In genomic region chr6:115221185-115221584, GRCh38 we compare ENCODE assay signal across 31 cellular contexts.
"Had no signal": no experiment of that assay in that cellular context is flagged by ENCODE, and none has a peak within 500 bp of the region (broad histone marks: within the 10 kb centered on the region; RNA-seq: fewer than 3 reads in every experiment).

No MANE protein-coding gene starts in this region.

- H3K36me3 ChIP-seq: colonic mucosa, esophagus squamous epithelium, heart right ventricle, neutrophil, right atrium auricular region, stomach, thyroid gland, vagina had no signal

- ATAC-seq: heart right ventricle; left lobe of liver; naive thymus-derived CD4-positive, alpha-beta T cell; sciatic nerve; stimulated activated effector memory CD8-positive, alpha-beta T cell treated with anti-CD3 and anti-CD28 coated beads, Interleukin-12 subunit alpha, Interleukin-12 subunit beta, amount 100 ng/mL, for 72 hours had no signal

- H3K4me3 ChIP-seq: colonic mucosa, esophagus squamous epithelium, heart right ventricle, lung, right atrium auricular region, smooth muscle cell, stomach, thyroid gland, vagina had no signal

- H2AFZ ChIP-seq: parathyroid adenoma had no signal

- H3K4me3 Mint-ChIP-seq: dendritic cell treated with granulocyte-macrophage colony-stimulating factor and Interleukin-4, amounts not matched to agents 40 ng/mL and 50 ng/mL, for 4 days; memory B cell; mesothelial cell of epicardium; naive thymus-derived CD4-positive, alpha-beta T cell; nephron; stimulated activated effector memory CD8-positive, alpha-beta T cell treated with anti-CD3 and anti-CD28 coated beads, Interleukin-12 subunit alpha, Interleukin-12 subunit beta, amount 100 ng/mL, for 72 hours had no signal

- DNase-seq: colonic mucosa; effector memory CD4-positive, alpha-beta T cell; erythroblast; esophagus squamous epithelium; foreskin melanocyte; glutamatergic neuron; heart right ventricle; hippocampal formation; kidney; naive thymus-derived CD4-positive, alpha-beta T cell; stimulated activated CD4-positive, alpha-beta T cell treated with anti-CD3 and anti-CD28 coated beads, Interleukin-12 subunit alpha, Interleukin-12 subunit beta, amount 100 ng/mL, for 4 hours; stimulated activated CD4-positive, alpha-beta T cell treated with anti-CD3 and anti-CD28 coated beads, Interleukin-1b, Interleukin-23, amount 100 ng/mL, for 48 hours; stimulated activated CD4-positive, alpha-beta T cell treated with anti-CD3 and anti-CD28 coated beads, Interleukin-4, amount 100 ng/mL, for 24 hours; stimulated activated naive CD4-positive, alpha-beta T cell treated with Interleukin-2 at 50 U/mL for 16 hours; stomach; thyroid gland; trophoblast cell had no signal

- H3K27ac Mint-ChIP-seq: dendritic cell treated with granulocyte-macrophage colony-stimulating factor and Interleukin-4, amounts not matched to agents 40 ng/mL and 50 ng/mL, for 4 days; memory B cell; mesothelial cell of epicardium; naive thymus-derived CD4-positive, alpha-beta T cell; nephron; progenitor cell of endocrine pancreas; stimulated activated effector memory CD8-positive, alpha-beta T cell treated with anti-CD3 and anti-CD28 coated beads, Interleukin-12 subunit alpha, Interleukin-12 subunit beta, amount 100 ng/mL, for 72 hours had no signal

- H3K36me3 Mint-ChIP-seq: memory B cell; mesothelial cell of epicardium; naive thymus-derived CD4-positive, alpha-beta T cell; stimulated activated effector memory CD8-positive, alpha-beta T cell treated with anti-CD3 and anti-CD28 coated beads, Interleukin-12 subunit alpha, Interleukin-12 subunit beta, amount 100 ng/mL, for 72 hours had no signal

- H3K27me3 ChIP-seq: colonic mucosa, esophagus squamous epithelium, heart right ventricle, neutrophil, right atrium auricular region, stomach, thyroid gland, vagina had no signal

- H3K4me2 ChIP-seq: smooth muscle cell had no signal

- H3K9ac ChIP-seq: parathyroid adenoma had no signal

- H3K27ac ChIP-seq: colonic mucosa, esophagus squamous epithelium, heart right ventricle, neutrophil, parathyroid adenoma, right atrium auricular region, stomach, thyroid gland, vagina had no signal

- H3K4me1 ChIP-seq: colonic mucosa, esophagus squamous epithelium, heart right ventricle, parathyroid adenoma, right atrium auricular region, stomach, thyroid gland, vagina had no signal

- H3K4me1 Mint-ChIP-seq: memory B cell; mesothelial cell of epicardium; naive thymus-derived CD4-positive, alpha-beta T cell; nephron; stimulated activated effector memory CD8-positive, alpha-beta T cell treated with anti-CD3 and anti-CD28 coated beads, Interleukin-12 subunit alpha, Interleukin-12 subunit beta, amount 100 ng/mL, for 72 hours had no signal

- H3K27me3 Mint-ChIP-seq: dendritic cell treated with granulocyte-macrophage colony-stimulating factor and Interleukin-4, amounts not matched to agents 40 ng/mL and 50 ng/mL, for 4 days; memory B cell; naive thymus-derived CD4-positive, alpha-beta T cell; progenitor cell of endocrine pancreas had no signal

- H3K9me3 ChIP-seq: colonic mucosa, neutrophil, right atrium auricular region, thyroid gland, vagina had no signal
